In genomic region chr1:109338091-109338490, GRCh38 we compare ENCODE assay signal across 32 cellular contexts. TPM values are rescaled to one million over a fixed set of nuclear protein-coding genes. Genes with fewer than 3 reads are reported as not detected.
"Had no signal": no experiment of that assay in that cellular context is flagged by ENCODE, and none has a peak within 500 bp of the region (broad histone marks: within the 10 kb centered on the region; RNA-seq: fewer than 3 reads in every experiment).

No MANE protein-coding gene starts in this region.

- H3K27me3 Mint-ChIP-seq: activated CD4-positive, alpha-beta T cell treated with anti-CD3 and anti-CD28 coated beads, Interleukin-2, amount 10 ng/mL, durations not matched to agents 7 days and 5 days; activated naive CD8-positive, alpha-beta T cell treated with anti-CD3 and anti-CD28 coated beads, Interleukin-2, amount 10 ng/mL, durations not matched to agents 7 days and 5 days; activated T-cell treated with anti-CD3 and anti-CD28 coated beads, Interleukin-2, amount 50 U/mL, for 24 hours; brain; effector memory CD8-positive, alpha-beta T cell had no signal

- H3K9me3 ChIP-seq: breast epithelium, esophagus squamous epithelium had no signal

- H3K9me3 Mint-ChIP-seq: activated CD4-positive, alpha-beta T cell treated with anti-CD3 and anti-CD28 coated beads, Interleukin-2, amount 10 ng/mL, durations not matched to agents 7 days and 5 days; activated naive CD4-positive, alpha-beta T cell treated with anti-CD3 and anti-CD28 coated beads, Interleukin-2, amount 10 ng/mL, durations not matched to agents 7 days and 5 days; activated naive CD4-positive, alpha-beta T cell treated with anti-CD3 and anti-CD28 coated beads, Interleukin-2, amount 50 U/mL, for 72 hours; activated T-cell treated with anti-CD3 and anti-CD28 coated beads, Interleukin-2, amount 50 U/mL, for 72 hours; effector memory CD8-positive, alpha-beta T cell had no signal

- DNase-seq: activated CD4-positive, alpha-beta memory T cell treated with anti-CD3 and anti-CD28 coated beads, Interleukin-2, amount 10 ng/mL, durations not matched to agents 7 days and 5 days; activated CD4-positive, alpha-beta T cell treated with anti-CD3 and anti-CD28 coated beads for 1 hour; activated CD4-positive, alpha-beta T cell treated with anti-CD3 and anti-CD28 coated beads for 4 hours; activated CD4-positive, alpha-beta T cell treated with anti-CD3 and anti-CD28 coated beads, Interleukin-2, amount 10 ng/mL, durations not matched to agents 7 days and 5 days; activated CD4-positive, alpha-beta T cell treated with anti-CD3 and anti-CD28 coated beads, Interleukin-2, amount 50 U/mL, for 4 hours; activated CD8-positive, alpha-beta memory T cell treated with anti-CD3 and anti-CD28 coated beads, Interleukin-2, amount 50 U/mL, for 48 hours; activated gamma-delta T cell; activated naive CD4-positive, alpha-beta T cell; activated naive CD4-positive, alpha-beta T cell treated with anti-CD3 and anti-CD28 coated beads, Interleukin-2, amount 10 ng/mL, durations not matched to agents 7 days and 5 days; activated naive CD8-positive, alpha-beta T cell treated with anti-CD3 and anti-CD28 coated beads, Interleukin-2, amount 10 ng/mL, durations not matched to agents 7 days and 5 days; activated T-cell treated with anti-CD3 and anti-CD28 coated beads for 4 hours; activated T-cell treated with anti-CD3 and anti-CD28 coated beads, Interleukin-2, amount 50 U/mL, for 24 hours; activated T-cell treated with anti-CD3 and anti-CD28 coated beads, Interleukin-2, amount 50 U/mL, for 72 hours; central memory CD4-positive, alpha-beta T cell; cortex of kidney; dermis blood vessel endothelial cell; effector CD4-positive, alpha-beta T cell; effector memory CD8-positive, alpha-beta T cell; erythroblast; esophagus squamous epithelium; glutamatergic neuron; T-helper 2 cell had no signal

- H3K4me3 Mint-ChIP-seq: activated CD4-positive, alpha-beta memory T cell treated with anti-CD3 and anti-CD28 coated beads, Interleukin-2, amount 10 ng/mL, durations not matched to agents 7 days and 5 days; activated CD4-positive, alpha-beta T cell treated with anti-CD3 and anti-CD28 coated beads, Interleukin-2, amount 10 ng/mL, durations not matched to agents 7 days and 5 days; activated naive CD4-positive, alpha-beta T cell treated with anti-CD3 and anti-CD28 coated beads, Interleukin-2, amount 10 ng/mL, durations not matched to agents 7 days and 5 days; activated naive CD8-positive, alpha-beta T cell treated with anti-CD3 and anti-CD28 coated beads, Interleukin-2, amount 10 ng/mL, durations not matched to agents 7 days and 5 days; activated T-cell treated with anti-CD3 and anti-CD28 coated beads, Interleukin-2, amount 50 U/mL, for 24 hours; activated T-cell treated with anti-CD3 and anti-CD28 coated beads, Interleukin-2, amount 50 U/mL, for 72 hours; brain; effector memory CD8-positive, alpha-beta T cell had no signal

- H3K36me3 Mint-ChIP-seq: activated naive CD4-positive, alpha-beta T cell treated with anti-CD3 and anti-CD28 coated beads, Interleukin-2, amount 10 ng/mL, durations not matched to agents 7 days and 5 days; activated naive CD4-positive, alpha-beta T cell treated with anti-CD3 and anti-CD28 coated beads, Interleukin-2, amount 50 U/mL, for 72 hours had no signal

- H3K27ac Mint-ChIP-seq: activated CD4-positive, alpha-beta memory T cell treated with anti-CD3 and anti-CD28 coated beads, Interleukin-2, amount 10 ng/mL, durations not matched to agents 7 days and 5 days; activated CD4-positive, alpha-beta T cell treated with anti-CD3 and anti-CD28 coated beads, Interleukin-2, amount 10 ng/mL, durations not matched to agents 7 days and 5 days; activated naive CD4-positive, alpha-beta T cell treated with anti-CD3 and anti-CD28 coated beads, Interleukin-2, amount 10 ng/mL, durations not matched to agents 7 days and 5 days; activated naive CD4-positive, alpha-beta T cell treated with anti-CD3 and anti-CD28 coated beads, Interleukin-2, amount 50 U/mL, for 72 hours; activated naive CD8-positive, alpha-beta T cell treated with anti-CD3 and anti-CD28 coated beads, Interleukin-2, amount 10 ng/mL, durations not matched to agents 7 days and 5 days; activated T-cell treated with anti-CD3 and anti-CD28 coated beads, Interleukin-2, amount 50 U/mL, for 24 hours; activated T-cell treated with anti-CD3 and anti-CD28 coated beads, Interleukin-2, amount 50 U/mL, for 72 hours; effector memory CD8-positive, alpha-beta T cell had no signal

- H3K27me3 ChIP-seq: ascending aorta, breast epithelium, cardiac muscle cell, esophagus squamous epithelium had no signal

- ATAC-seq: activated naive CD4-positive, alpha-beta T cell treated with anti-CD3 and anti-CD28 coated beads, Interleukin-2, amount 50 U/mL, for 72 hours; activated T-cell treated with anti-CD3 and anti-CD28 coated beads, Interleukin-2, amount 50 U/mL, for 72 hours; effector memory CD8-positive, alpha-beta T cell had no signal

- H3K27ac ChIP-seq: ascending aorta, breast epithelium, cardiac muscle cell, esophagus squamous epithelium had no signal

- H3K4me3 ChIP-seq: ascending aorta, breast epithelium, cardiac muscle cell, esophagus squamous epithelium had no signal

- H3K4me1 Mint-ChIP-seq: activated CD4-positive, alpha-beta memory T cell treated with anti-CD3 and anti-CD28 coated beads, Interleukin-2, amount 10 ng/mL, durations not matched to agents 7 days and 5 days; activated CD4-positive, alpha-beta T cell treated with anti-CD3 and anti-CD28 coated beads, Interleukin-2, amount 10 ng/mL, durations not matched to agents 7 days and 5 days; activated naive CD4-positive, alpha-beta T cell treated with anti-CD3 and anti-CD28 coated beads, Interleukin-2, amount 10 ng/mL, durations not matched to agents 7 days and 5 days; brain had no signal

- H3K4me1 ChIP-seq: ascending aorta, breast epithelium had no signal

RNA-seq across cellular contexts. Expression of gene MYBPHL, which starts 31.3 kb away (rescaled TPM):
- total RNA-seq: activated CD4-positive, alpha-beta memory T cell treated with anti-CD3 and anti-CD28 coated beads, Interleukin-2, amount 10 ng/mL, durations not matched to agents 7 days and 5 days; activated CD4-positive, alpha-beta T cell treated with anti-CD3 and anti-CD28 coated beads, Interleukin-2, amount 10 ng/mL, durations not matched to agents 7 days and 5 days; activated naive CD4-positive, alpha-beta T cell treated with anti-CD3 and anti-CD28 coated beads, Interleukin-2, amount 50 U/mL, for 72 hours; activated naive CD8-positive, alpha-beta T cell treated with anti-CD3 and anti-CD28 coated beads, Interleukin-2, amount 10 ng/mL, durations not matched to agents 7 days and 5 days; activated T-cell treated with anti-CD3 and anti-CD28 coated beads, Interleukin-2, amount 50 U/mL, for 72 hours; ascending aorta; breast epithelium; cardiac muscle cell; chondrocyte; dermis blood vessel endothelial cell; esophagus squamous epithelium; fibroblast of lung; fibroblast of villous mesenchyme; frontal cortex; T-helper 1 cell treated with Interleukin-12 subunit alpha and Interleukin-12 subunit beta and Interleukin-4 antibody, amounts not matched to agents 30 ng/mL and 1 ng/mL, for 36 hours had no signal
